Comparison of ENCODE assay signal across 14 cellular contexts in genomic region chr2:154439156-154439555, GRCh38.
A peak's percentile ranks its signal among the peaks of the same experiment; 100 is the strongest.
DNase-seq lines count a peak whose midpoint lies in the region; FAIRE-seq and TF ChIP-seq lines count a peak whose summit lies in the region.
"Had no signal": no experiment of that assay in that cellular context is flagged by ENCODE, and none has a peak within 500 bp of the region (broad histone marks: within the 10 kb centered on the region; RNA-seq: fewer than 3 reads in every experiment).

No MANE protein-coding gene starts in this region.

- no peaks in the 10 kb centered on the region for H3K36me3 ChIP-seq in CD4-positive, alpha-beta memory T cell (ENCODE audit: insufficient read depth, low read length)

- no peaks in the 10 kb centered on the region for H3K27me3 ChIP-seq in CD4-positive, alpha-beta memory T cell (ENCODE audit: insufficient read depth, low read length)

- H3K4me1 ChIP-seq in CD4-positive, alpha-beta memory T cell (ENCODE audit: insufficient read depth, low read length): no peaks in the 10 kb centered on the region

- intact Hi-C loops in CD4-positive, alpha-beta memory T cell (cut with micrococcal nuclease): no loop called here

- no peak overlapping the region for H3K4me3 Mint-ChIP-seq in immature natural killer cell
- no peak overlapping the region for H3K4me3 Mint-ChIP-seq in CD4-positive, alpha-beta memory T cell
- H3K4me3 Mint-ChIP-seq: CD8-positive, alpha-beta T cell had no signal

- FAIRE-seq in G401.6 (lab: Jason Lieb, UNC): peak; percentile 76
- FAIRE-seq: keratinocyte had no signal

- no peaks in the 10 kb centered on the region for H3K9me3 ChIP-seq in CD4-positive, alpha-beta memory T cell (ENCODE audit: control insufficient read depth in 1 of 2, low read length in 2 of 2)

- POLR2A ChIA-PET in CD4-positive, alpha-beta memory T cell (lab: Charles Lee; ENCODE audit: partially characterized antibody): interaction anchor here (1.3 kb wide), 1 partner anchor 12 kb away, joined by 3 read pairs; no protein-coding TSS in a partner anchor

- H3K27ac ChIP-seq in 22Rv1: no peak overlapping the region
- no peak overlapping the region for H3K27ac ChIP-seq in CD4-positive, alpha-beta memory T cell (ENCODE audit: low read depth, low read length)

- no peak overlapping the region for H3K27ac Mint-ChIP-seq in immature natural killer cell
- H3K27ac Mint-ChIP-seq in CD4-positive, alpha-beta memory T cell: no peak overlapping the region
- H3K27ac Mint-ChIP-seq: CD8-positive, alpha-beta T cell had no signal

- peak; percentile 19; the same call in 1 of the 2 replicates for TF ChIP-seq CTCF in 22Rv1 (IDR thresholded peaks at IDR 0.05)

- no peaks in the 10 kb centered on the region for H3K36me3 Mint-ChIP-seq in immature natural killer cell
- no peaks in the 10 kb centered on the region for H3K36me3 Mint-ChIP-seq in CD4-positive, alpha-beta memory T cell
- H3K36me3 Mint-ChIP-seq: CD8-positive, alpha-beta T cell had no signal

- DNase-seq in OCI-M1 (lab: John Stamatoyannopoulos, UW) (peak; percentile 65), glomerular visceral epithelial cell (ENCODE audit: extremely low spot score) (peak; percentile 3), T-helper 2 cell (no peak), immature natural killer cell (no peak), foreskin melanocyte (no peak)
- DNase-seq in CD4-positive, alpha-beta memory T cell: no peak
- DNase-seq: activated CD8-positive, alpha-beta memory T cell treated with anti-CD3 and anti-CD28 coated beads, Interleukin-2, amount 50 U/mL, for 4 hours; amniotic stem cell; CD8-positive, alpha-beta T cell; IMR-90; stimulated activated CD4-positive, alpha-beta T cell treated with anti-CD3 and anti-CD28 coated beads, Interleukin-2, amount 100 ng/mL, for 48 hours had no signal

- CTCF ChIA-PET in CD4-positive, alpha-beta memory T cell (lab: Charles Lee; ENCODE audit: partially characterized antibody): no interaction called here

- peaks cover 2 to 14% (median 6%) of the 10 kb centered on the region in 6 donors for H3K9me3 Mint-ChIP-seq in immature natural killer cell
- peaks cover 0 to 5% (median 0%) of the 10 kb centered on the region in 8 donors for H3K9me3 Mint-ChIP-seq in CD4-positive, alpha-beta memory T cell

- no peak overlapping the region for H3K4me3 ChIP-seq in CD4-positive, alpha-beta memory T cell (ENCODE audit: low read length in 2 of 2)

- H3K27me3 Mint-ChIP-seq in immature natural killer cell (ENCODE audit: low read depth in 3 of 3): peaks cover 0 to 2% (median 0%) of the 10 kb centered on the region in 3 donors
- no peaks in the 10 kb centered on the region for H3K27me3 Mint-ChIP-seq in CD4-positive, alpha-beta memory T cell

- no peaks in the 10 kb centered on the region for H3K4me1 Mint-ChIP-seq in immature natural killer cell
- H3K4me1 Mint-ChIP-seq in CD4-positive, alpha-beta memory T cell: no peaks in the 10 kb centered on the region

Comparison
In these comparisons a context has a peak if more than half of its experiments do, and no peak if none do; other contexts are left out.
1. DNase-seq: peak in OCI-M1 (single experiment) and glomerular visceral epithelial cell (single experiment); none in T-helper 2 cell (0 of 5), immature natural killer cell (0 of 3), foreskin melanocyte (single experiment) and CD4-positive, alpha-beta memory T cell (0 of 5).